In genomic region chr20:2005831-2006426, GRCh38 we compare ENCODE assay signal across 10 cellular contexts. TPM values are rescaled to one million over a fixed set of nuclear protein-coding genes. Genes with fewer than 3 reads are reported as not detected.
DNase-seq lines count a peak whose midpoint lies in the region; ATAC-seq and TF ChIP-seq lines count a peak whose summit lies in the region.
"Had no signal": no experiment of that assay in that cellular context is flagged by ENCODE, and none has a peak within 500 bp of the region (broad histone marks: within the 10 kb centered on the region; RNA-seq: fewer than 3 reads in every experiment).

No MANE protein-coding gene starts in this region.

- peak in 1 of 8 donors; percentile 44 for ATAC-seq in heart right ventricle
- ATAC-seq in GM21717 (IDR thresholded peaks at IDR 0.05; ENCODE audit: unreplicated experiment), result no peak

- no peaks in the 10 kb centered on the region for H3K36me3 Mint-ChIP-seq in activated naive CD4-positive, alpha-beta T cell treated with anti-CD3 and anti-CD28 coated beads, Interleukin-2, amount 10 ng/mL, durations not matched to agents 7 days and 5 days

- intact Hi-C loops in heart right ventricle (cut with DNase I), result no loop called here

- 20% methylated on average over 12 of the region's 12 CpGs for WGBS in heart right ventricle, 2 donors

- peaks cover 21% of the 10 kb centered on the region for H3K27me3 Mint-ChIP-seq in activated naive CD4-positive, alpha-beta T cell treated with anti-CD3 and anti-CD28 coated beads, Interleukin-2, amount 10 ng/mL, durations not matched to agents 7 days and 5 days

- H3K27ac ChIP-seq in SJSA1 (no peak overlapping the region), heart right ventricle (no peak overlapping the region)
- H3K27ac ChIP-seq: BLaER1 treated with 17β-estradiol and CSF1 and Interleukin-3, amounts not matched to agents 10 nM and 100 nM had no signal

- DNase-seq in NCI-H345 (lab: John Stamatoyannopoulos, UW), result peak; percentile 14
- DNase-seq in NCI-H345 treated with DMSO at 0.1 percent for 48 hours (lab: John Stamatoyannopoulos, UW; ENCODE audit: unreplicated experiment), result no peak
- DNase-seq in SJSA1 (ENCODE audit: low read depth in 1 of 2, low spot score in 2 of 2), result peak; percentile 44 to 66
- DNase-seq in activated naive CD4-positive, alpha-beta T cell treated with anti-CD3 and anti-CD28 coated beads, Interleukin-2, amount 10 ng/mL, durations not matched to agents 7 days and 5 days, result peak; percentile 84
- peak; percentile 62 to 66 for DNase-seq in heart right ventricle
- DNase-seq in retinal pigment epithelial cell (ENCODE audit: low read depth), result peak; percentile 8
- DNase-seq in mesenteric fat pad (ENCODE audit: low spot score), result no peak

- peaks cover 16% of the 10 kb centered on the region; the same call in 1 of the 2 replicates for H3K27me3 ChIP-seq in SJSA1 (replicated peaks)
- H3K27me3 ChIP-seq in heart right ventricle, result peaks cover 0 to 73% (median 53%) of the 10 kb centered on the region in 7 donors
- H3K27me3 ChIP-seq: BLaER1 treated with 17β-estradiol and CSF1 and Interleukin-3, amounts not matched to agents 10 nM and 100 nM had no signal

- H3K9me3 Mint-ChIP-seq in activated naive CD4-positive, alpha-beta T cell treated with anti-CD3 and anti-CD28 coated beads, Interleukin-2, amount 10 ng/mL, durations not matched to agents 7 days and 5 days, result no peaks in the 10 kb centered on the region
- H3K9me3 Mint-ChIP-seq: central memory CD8-positive, alpha-beta T cell had no signal

- H3K4me3 ChIP-seq in SJSA1 (no peak overlapping the region), heart right ventricle (no peak overlapping the region), retinal pigment epithelial cell (ENCODE audit: low read length) (no peak overlapping the region)
- H3K4me3 ChIP-seq: BLaER1 treated with 17β-estradiol and CSF1 and Interleukin-3, amounts not matched to agents 10 nM and 100 nM had no signal

- no peak overlapping the region for H3K4me3 Mint-ChIP-seq in activated naive CD4-positive, alpha-beta T cell treated with anti-CD3 and anti-CD28 coated beads, Interleukin-2, amount 10 ng/mL, durations not matched to agents 7 days and 5 days
- H3K4me3 Mint-ChIP-seq: central memory CD8-positive, alpha-beta T cell had no signal

- H3K4me1 ChIP-seq in SJSA1 (replicated peaks) (no peaks in the 10 kb centered on the region), heart right ventricle (no peaks in the 10 kb centered on the region)
- H3K4me1 ChIP-seq: BLaER1 treated with 17β-estradiol and CSF1 and Interleukin-3, amounts not matched to agents 10 nM and 100 nM had no signal

- no peaks in the 10 kb centered on the region for H3K36me3 ChIP-seq in SJSA1
- H3K36me3 ChIP-seq in heart right ventricle, result no peaks in the 10 kb centered on the region
- H3K36me3 ChIP-seq: BLaER1 treated with 17β-estradiol and CSF1 and Interleukin-3, amounts not matched to agents 10 nM and 100 nM had no signal

- no peaks in the 10 kb centered on the region for H3K9me3 ChIP-seq in SJSA1 (replicated peaks)
- no peaks in the 10 kb centered on the region for H3K9me3 ChIP-seq in heart right ventricle
- H3K9me3 ChIP-seq: BLaER1 treated with 17β-estradiol and CSF1 and Interleukin-3, amounts not matched to agents 10 nM and 100 nM had no signal

- CTCF ChIA-PET in activated naive CD4-positive, alpha-beta T cell treated with anti-CD3 and anti-CD28 coated beads, Interleukin-2, amount 10 ng/mL, durations not matched to agents 7 days and 5 days (lab: Charles Lee), result interaction anchor here (0.9 to 5.3 kb wide), 13 partner anchors 13 to 446 kb away, joined by 3 to 72 read pairs (median 4); no protein-coding TSS in a partner anchor

- no peak for TF ChIP-seq CTCF in heart right ventricle (IDR thresholded peaks at IDR 0.05)
- no peak for TF ChIP-seq CTCF in retinal pigment epithelial cell (conservative IDR thresholded peaks at IDR 0.05; ENCODE audit: low read depth, low read length)

- no peak overlapping the region for H3K27ac Mint-ChIP-seq in activated naive CD4-positive, alpha-beta T cell treated with anti-CD3 and anti-CD28 coated beads, Interleukin-2, amount 10 ng/mL, durations not matched to agents 7 days and 5 days

- H3K4me1 Mint-ChIP-seq in activated naive CD4-positive, alpha-beta T cell treated with anti-CD3 and anti-CD28 coated beads, Interleukin-2, amount 10 ng/mL, durations not matched to agents 7 days and 5 days, result no peaks in the 10 kb centered on the region
- H3K4me1 Mint-ChIP-seq: central memory CD8-positive, alpha-beta T cell had no signal

RNA-seq across cellular contexts. Expression of gene PDYN, which starts 12.1 kb away (rescaled TPM):
- 0.05 TPM in 1 of 2 replicates, not detected in the other for total RNA-seq in SJSA1 (2014; rRNA removed; shearing (Covaris generic))
- total RNA-seq in heart right ventricle (not detected), mesenteric fat pad (not detected)
- polyA plus RNA-seq in heart right ventricle, result not detected

Comparison
In these comparisons a context has a peak if more than half of its experiments do, and no peak if none do; other contexts are left out.
1. DNase-seq: peak in NCI-H345 (single experiment), SJSA1 (2 of 2), activated naive CD4-positive, alpha-beta T cell treated with anti-CD3 and anti-CD28 coated beads, Interleukin-2, amount 10 ng/mL, durations not matched to agents 7 days and 5 days (single experiment), heart right ventricle (2 of 2) and retinal pigment epithelial cell (single experiment); none in NCI-H345 treated with DMSO at 0.1 percent for 48 hours (single experiment) and mesenteric fat pad (single experiment).